8 cellular contexts compared by ENCODE assay signal in genomic region chr11:79400717-79401330, GRCh38. TPM values are rescaled to one million over a fixed set of nuclear protein-coding genes. Genes with fewer than 3 reads are reported as not detected.
DNase-seq lines count a peak whose midpoint lies in the region; ATAC-seq and TF ChIP-seq lines count a peak whose summit lies in the region.

No MANE protein-coding gene starts in this region.

- TF ChIP-seq CTCF in activated CD8-positive, alpha-beta T cell treated with anti-CD3 and anti-CD28 coated beads for 36 hours (IDR thresholded peaks at IDR 0.05) = peak; percentile 17
- TF ChIP-seq CTCF in fibroblast of lung (conservative IDR thresholded peaks at IDR 0.05 in 1 of 2, IDR thresholded peaks at IDR 0.05 in 1 of 2; ENCODE audit: low read depth in 1 of 2, low read length in 2 of 2) = peak; percentile 48 to 74

- no peak overlapping the region for H2AFZ ChIP-seq in fibroblast of lung (ENCODE audit: low read length)

- no peaks in the 10 kb centered on the region for H3K9me3 ChIP-seq in fibroblast of lung (ENCODE audit: control insufficient read depth, insufficient read depth, low read depth, low read length)

- POLR2A ChIA-PET in activated CD8-positive, alpha-beta T cell treated with anti-CD3 and anti-CD28 coated beads for 36 hours (lab: Charles Lee) = no interaction called here
- POLR2A ChIA-PET in activated CD8-positive, alpha-beta T cell treated with anti-CD3 and anti-CD28 coated beads, Interleukin-2, amount 10 ng/mL, durations not matched to agents 7 days and 5 days (lab: Charles Lee) = no interaction called here

- peak; percentile 15 for DNase-seq in activated CD8-positive, alpha-beta T cell treated with anti-CD3 and anti-CD28 coated beads for 36 hours
- DNase-seq in activated CD8-positive, alpha-beta T cell treated with anti-CD3 and anti-CD28 coated beads, Interleukin-2, amount 10 ng/mL, durations not matched to agents 7 days and 5 days = no peak
- DNase-seq in OCI-M1 (lab: John Stamatoyannopoulos, UW) (peak; percentile 80), fibroblast of lung (ENCODE audit: low read depth in 2 of 2) (peak in 1 of 2 donors; percentile 54), putamen (ENCODE audit: low spot score) (peak; percentile 33)
- DNase-seq in activated naive CD4-positive, alpha-beta T cell (lab: John Stamatoyannopoulos, UW) = no peak

- no peak overlapping the region for H3K4me3 ChIP-seq in fibroblast of lung (replicated peaks in 1 of 4; ENCODE audit: control extremely low read depth in 1 of 4, insufficient read depth in 1 of 4, low read depth in 3 of 4, low read length in 4 of 4)

- H3K79me2 ChIP-seq in fibroblast of lung (ENCODE audit: control insufficient read depth, insufficient read depth, low read length) = no peaks in the 10 kb centered on the region

- H3K27me3 Mint-ChIP-seq in activated CD8-positive, alpha-beta T cell treated with anti-CD3 and anti-CD28 coated beads for 36 hours = peaks cover 2% of the 10 kb centered on the region
- H3K27me3 Mint-ChIP-seq in activated CD8-positive, alpha-beta T cell treated with anti-CD3 and anti-CD28 coated beads, Interleukin-2, amount 10 ng/mL, durations not matched to agents 7 days and 5 days (ENCODE audit: low read depth) = no peaks in the 10 kb centered on the region

- H3K9me3 Mint-ChIP-seq in activated CD8-positive, alpha-beta T cell treated with anti-CD3 and anti-CD28 coated beads for 36 hours = peaks cover 3% of the 10 kb centered on the region
- H3K9me3 Mint-ChIP-seq in activated CD8-positive, alpha-beta T cell treated with anti-CD3 and anti-CD28 coated beads, Interleukin-2, amount 10 ng/mL, durations not matched to agents 7 days and 5 days (ENCODE audit: insufficient read depth) = no peaks in the 10 kb centered on the region

- CTCF ChIA-PET in activated CD8-positive, alpha-beta T cell treated with anti-CD3 and anti-CD28 coated beads for 36 hours (lab: Charles Lee) = interaction anchor here (0.9 to 1.4 kb wide), 3 partner anchors 90 to 178 kb away, joined by 3 to 5 read pairs (median 3); no protein-coding TSS in a partner anchor
- CTCF ChIA-PET in activated CD8-positive, alpha-beta T cell treated with anti-CD3 and anti-CD28 coated beads, Interleukin-2, amount 10 ng/mL, durations not matched to agents 7 days and 5 days (lab: Charles Lee) = interaction anchor here (1.1 kb wide), 1 partner anchor 11 kb away, joined by 3 read pairs; no protein-coding TSS in a partner anchor

- H3K36me3 ChIP-seq in fibroblast of lung (ENCODE audit: control insufficient read depth, insufficient read depth, low read length) = no peaks in the 10 kb centered on the region

- no peak overlapping the region for H3K4me2 ChIP-seq in fibroblast of lung (ENCODE audit: extremely low read depth, insufficient read depth, low read length)

- no peaks in the 10 kb centered on the region for H3K36me3 Mint-ChIP-seq in activated CD8-positive, alpha-beta T cell treated with anti-CD3 and anti-CD28 coated beads for 36 hours (ENCODE audit: low read depth)
- H3K36me3 Mint-ChIP-seq in activated CD8-positive, alpha-beta T cell treated with anti-CD3 and anti-CD28 coated beads, Interleukin-2, amount 10 ng/mL, durations not matched to agents 7 days and 5 days (ENCODE audit: low read depth) = no peaks in the 10 kb centered on the region

- no peaks in the 10 kb centered on the region for H3K4me1 Mint-ChIP-seq in activated CD8-positive, alpha-beta T cell treated with anti-CD3 and anti-CD28 coated beads for 36 hours (ENCODE audit: low read depth)
- H3K4me1 Mint-ChIP-seq in activated CD8-positive, alpha-beta T cell treated with anti-CD3 and anti-CD28 coated beads, Interleukin-2, amount 10 ng/mL, durations not matched to agents 7 days and 5 days (ENCODE audit: low read depth) = no peaks in the 10 kb centered on the region

- peaks cover 4% of the 10 kb centered on the region for H3K4me1 ChIP-seq in fibroblast of lung (ENCODE audit: control insufficient read depth, extremely low read depth, insufficient read depth, low read length)

- no peak overlapping the region for H3K4me3 Mint-ChIP-seq in activated CD8-positive, alpha-beta T cell treated with anti-CD3 and anti-CD28 coated beads for 36 hours
- no peak overlapping the region for H3K4me3 Mint-ChIP-seq in activated CD8-positive, alpha-beta T cell treated with anti-CD3 and anti-CD28 coated beads, Interleukin-2, amount 10 ng/mL, durations not matched to agents 7 days and 5 days

- intact Hi-C loops in activated CD8-positive, alpha-beta T cell treated with anti-CD3 and anti-CD28 coated beads for 36 hours (cut with micrococcal nuclease) = no loop called here

- H3K27ac Mint-ChIP-seq in activated CD8-positive, alpha-beta T cell treated with anti-CD3 and anti-CD28 coated beads for 36 hours = no peak overlapping the region
- no peak overlapping the region for H3K27ac Mint-ChIP-seq in activated CD8-positive, alpha-beta T cell treated with anti-CD3 and anti-CD28 coated beads, Interleukin-2, amount 10 ng/mL, durations not matched to agents 7 days and 5 days

- no peak overlapping the region for H3K27ac ChIP-seq in fibroblast of lung (ENCODE audit: insufficient read depth, low read length)

- no peaks in the 10 kb centered on the region for H4K20me1 ChIP-seq in fibroblast of lung (ENCODE audit: control insufficient read depth, extremely low read depth, insufficient read depth, low read length)

- no peak for ATAC-seq in activated CD8-positive, alpha-beta T cell treated with anti-CD3 and anti-CD28 coated beads for 36 hours
- no peak for ATAC-seq in activated CD8-positive, alpha-beta T cell treated with anti-CD3 and anti-CD28 coated beads, Interleukin-2, amount 10 ng/mL, durations not matched to agents 7 days and 5 days
- ATAC-seq in HG02642 (IDR thresholded peaks at IDR 0.05; ENCODE audit: poor library complexity, unreplicated experiment) (peak; percentile 82), HG03135 (IDR thresholded peaks at IDR 0.05; ENCODE audit: unreplicated experiment) (no peak)

- no peak overlapping the region for H3K9ac ChIP-seq in fibroblast of lung (ENCODE audit: insufficient read depth, low read length)

- H3K27me3 ChIP-seq in fibroblast of lung (ENCODE audit: control insufficient read depth, insufficient read depth, low read length) = no peaks in the 10 kb centered on the region

RNA-seq across cellular contexts. Expression of gene TENM4, which starts 40.0 kb away (rescaled TPM):
- not detected for total RNA-seq in activated CD8-positive, alpha-beta T cell treated with anti-CD3 and anti-CD28 coated beads for 36 hours
- total RNA-seq in activated CD8-positive, alpha-beta T cell treated with anti-CD3 and anti-CD28 coated beads, Interleukin-2, amount 10 ng/mL, durations not matched to agents 7 days and 5 days = not detected
- 48.3 and 48.4 TPM in 2 replicates for total RNA-seq in fibroblast of lung
- polyA plus RNA-seq in fibroblast of lung = 4.6 and 10.7 TPM in 2 replicates
- polyA plus RNA-seq in fibroblast of lung (2012) = 7.1 and 11.9 TPM in 2 replicates
- polyA minus RNA-seq in fibroblast of lung (ENCODE audit: low replicate concordance) = 24.9 and 60.2 TPM in 2 replicates

Comparison
In these comparisons a context has a peak if more than half of its experiments do, and no peak if none do; other contexts are left out.
1. DNase-seq: peak in activated CD8-positive, alpha-beta T cell treated with anti-CD3 and anti-CD28 coated beads for 36 hours (single experiment), OCI-M1 (single experiment) and putamen (single experiment); none in activated CD8-positive, alpha-beta T cell treated with anti-CD3 and anti-CD28 coated beads, Interleukin-2, amount 10 ng/mL, durations not matched to agents 7 days and 5 days (single experiment) and activated naive CD4-positive, alpha-beta T cell (0 of 4).
2. RNA of gene TENM4, which starts 40.0 kb away (total RNA-seq): 48.3 to 48.4 TPM in fibroblast of lung; not detected in activated CD8-positive, alpha-beta T cell treated with anti-CD3 and anti-CD28 coated beads for 36 hours and not detected in activated CD8-positive, alpha-beta T cell treated with anti-CD3 and anti-CD28 coated beads, Interleukin-2, amount 10 ng/mL, durations not matched to agents 7 days and 5 days; every median in the first group is over 10 times any median in the second.